ENCODE assay signal across 8 cellular contexts in the genomic region with DNA sequence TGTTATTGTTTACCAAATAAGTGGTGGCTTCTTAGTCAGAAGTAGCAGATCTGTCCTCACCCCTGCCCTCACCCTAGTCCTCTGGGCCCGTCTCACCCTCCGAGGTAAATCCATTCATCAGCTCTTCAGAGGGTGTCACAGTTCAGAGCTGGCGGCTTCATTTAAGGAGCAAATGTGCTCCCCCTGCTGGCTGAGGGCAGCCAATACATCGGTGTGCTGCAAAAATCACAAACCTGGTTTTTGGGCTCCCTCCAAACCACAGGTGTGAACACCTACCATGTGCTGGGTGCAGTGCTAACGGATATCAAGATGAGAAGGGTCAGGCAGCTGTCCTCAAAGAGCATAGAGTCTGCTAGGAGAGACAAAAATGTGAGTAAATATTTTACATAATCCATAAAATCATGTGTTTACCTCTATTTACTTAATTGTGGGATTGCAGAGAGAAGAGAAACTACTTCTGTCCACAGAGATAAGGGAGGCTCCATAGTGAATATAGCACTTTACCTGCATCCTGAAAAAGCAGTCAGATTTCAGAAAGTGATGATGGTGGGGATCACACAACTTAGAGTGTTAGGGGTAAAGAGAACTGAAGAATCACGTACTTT. TPM values are rescaled to one million over a fixed set of nuclear protein-coding genes. Genes with fewer than 3 reads are reported as not detected.
DNase-seq lines count a peak whose midpoint lies in the region; ATAC-seq and TF ChIP-seq lines count a peak whose summit lies in the region.

No MANE protein-coding gene starts in this region.

- TF ChIP-seq POLR2A in upper lobe of left lung (IDR thresholded peaks at IDR 0.05) = no peak

- H3K4me2 ChIP-seq in parathyroid adenoma (ENCODE audit: low read length) = no peak overlapping the region

- peak; percentile 91 for TF ChIP-seq CTCF in parathyroid adenoma (IDR thresholded peaks at IDR 0.05)
- TF ChIP-seq CTCF in upper lobe of left lung (IDR thresholded peaks at IDR 0.05) = peak; percentile 63 to 78 (median 67)

- H3K27ac ChIP-seq in parathyroid adenoma (no peak overlapping the region), upper lobe of left lung (no peak overlapping the region)

- 16 to 17% methylated on average over 6 of the region's 6 CpGs for WGBS in upper lobe of left lung, 2 donors

- peak; percentile 55 to 69 for ATAC-seq in upper lobe of left lung (ENCODE audit: low FRiP score in 2 of 2)

- no peaks in the 10 kb centered on the region for H3K4me1 ChIP-seq in parathyroid adenoma
- no peaks in the 10 kb centered on the region for H3K4me1 ChIP-seq in upper lobe of left lung

- in situ Hi-C loops in KBM-7 (cut with MboI; ENCODE audit: low pct_unique_long_range_greater_than_20kb, low sequenced_read_pairs) = no loop called here

- H3K36me3 ChIP-seq in parathyroid adenoma (ENCODE audit: control insufficient read depth, insufficient read depth, low read length) = no peaks in the 10 kb centered on the region
- H3K36me3 ChIP-seq in upper lobe of left lung = no peaks in the 10 kb centered on the region

- H3K27me3 ChIP-seq in parathyroid adenoma (ENCODE audit: control insufficient read depth, insufficient read depth, low read length) = no peaks in the 10 kb centered on the region
- no peaks in the 10 kb centered on the region for H3K27me3 ChIP-seq in upper lobe of left lung

- H2AFZ ChIP-seq in parathyroid adenoma = no peak overlapping the region

- DNase-seq in SIG-M5 treated with dmso at 0.1 percent for 504 hours (lab: John Stamatoyannopoulos, UW; ENCODE audit: unreplicated experiment) (peak; percentile 47), SIG-M5 (lab: John Stamatoyannopoulos, UW) (no peak), KBM-7 (peak; percentile 57), RPMI8226 (peak; percentile 69), foreskin melanocyte (peak; percentile 32), upper lobe of left lung (peak in 1 of 2 donors; percentile 61)
- DNase-seq in activated T-helper 9 cell treated with anti-CD3 and anti-CD28 coated beads, Interleukin-2, amount 50 U/mL, for 16 hours (ENCODE audit: low read depth) = peak; percentile 30

- H3K4me3 ChIP-seq in parathyroid adenoma (ENCODE audit: low read depth, low read length) (no peak overlapping the region), upper lobe of left lung (no peak overlapping the region)

- H3K9ac ChIP-seq in parathyroid adenoma = no peak overlapping the region

- H3K79me2 ChIP-seq in parathyroid adenoma = no peaks in the 10 kb centered on the region

- H3K9me3 ChIP-seq in parathyroid adenoma (ENCODE audit: control insufficient read depth, low read length) = no peaks in the 10 kb centered on the region
- no peaks in the 10 kb centered on the region for H3K9me3 ChIP-seq in upper lobe of left lung

- no peak for TF ChIP-seq EP300 in upper lobe of left lung (IDR thresholded peaks at IDR 0.05)

RNA-seq across cellular contexts. Expression of gene CRTAC1, which starts 15.5 kb away (rescaled TPM):
- 100 to 1,000 TPM in 2 of 6 donors, 10 to 100 TPM in 4; 40.6 to 123 (median 77.3) TPM for total RNA-seq in upper lobe of left lung
